In the genomic region with DNA sequence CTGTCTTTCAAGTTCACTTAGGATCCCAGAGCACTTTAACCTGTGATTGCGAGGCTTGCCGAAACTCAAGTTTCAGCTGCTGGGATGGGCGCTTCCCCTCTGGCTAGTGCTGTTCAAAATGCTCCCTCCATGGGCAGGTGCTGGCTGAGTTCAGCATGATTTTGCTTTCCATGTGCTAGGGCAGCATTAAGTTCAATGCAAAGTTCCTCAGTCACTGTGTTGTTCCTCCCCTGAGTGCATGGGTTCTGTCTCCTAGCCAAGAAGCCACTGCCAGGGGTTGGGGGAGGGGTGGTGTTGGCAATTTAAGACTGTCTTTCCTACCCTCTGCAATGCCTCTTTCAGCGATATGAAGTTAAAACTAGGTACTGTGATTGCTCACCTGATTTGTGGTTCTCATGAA, we compare ENCODE assay signal across 25 cellular contexts.
"Had no signal": no experiment of that assay in that cellular context is flagged by ENCODE, and none has a peak within 500 bp of the region (broad histone marks: within the 10 kb centered on the region; RNA-seq: fewer than 3 reads in every experiment).

No MANE protein-coding gene starts in this region.

- H3K27me3 Mint-ChIP-seq: naive B cell, progenitor cell of endocrine pancreas had no signal

- H3K4me3 ChIP-seq: lung, neural progenitor cell, ovary, right atrium auricular region, right lobe of liver, skin epidermis, stomach, testis, thyroid gland, transverse colon, upper lobe of left lung, vagina had no signal

- H3K27ac ChIP-seq: neural progenitor cell, ovary, right atrium auricular region, right lobe of liver, skin epidermis, stomach, testis, thyroid gland, transverse colon, upper lobe of left lung, vagina had no signal

- H3K4me1 ChIP-seq: neural progenitor cell, right lobe of liver, upper lobe of left lung, vagina had no signal

- H3K36me3 ChIP-seq: neural progenitor cell, ovary, right atrium auricular region, right lobe of liver, upper lobe of left lung had no signal

- H2AFZ ChIP-seq: neural progenitor cell had no signal

- ATAC-seq: natural killer cell; stimulated activated naive B cell treated with anti-CD40 and anti-IgM and Interleukin-4, amounts not matched to agents 10 μg/mL and 1 μg/mL and 100 μg/mL, for 72 hours; stimulated activated naive CD8-positive, alpha-beta T cell treated with anti-CD3 and anti-CD28 coated beads, Interleukin-15, Interleukin-2, amounts not matched to agents 100 U/mL and 50 U/mL, for 24 hours had no signal

- H3K27ac Mint-ChIP-seq: mesothelial cell of epicardium; natural killer cell; nephron progenitor cell; neural progenitor cell; progenitor cell of endocrine pancreas; stimulated activated naive B cell treated with anti-CD40 and anti-IgM and Interleukin-4, amounts not matched to agents 10 μg/mL and 1 μg/mL and 100 μg/mL, for 72 hours had no signal

- H3K4me1 Mint-ChIP-seq: natural killer cell; nephron progenitor cell; neural progenitor cell; stimulated activated naive B cell treated with anti-CD40 and anti-IgM and Interleukin-4, amounts not matched to agents 10 μg/mL and 1 μg/mL and 100 μg/mL, for 72 hours had no signal

- H3K27me3 ChIP-seq: neural progenitor cell, ovary, right atrium auricular region, right lobe of liver, stomach, testis, thyroid gland, transverse colon, upper lobe of left lung, vagina had no signal

- H3K9me3 ChIP-seq: ovary, testis, thyroid gland had no signal

- DNase-seq: islet precursor cell; mesendoderm; naive B cell; natural killer cell; nephron progenitor cell; ovary; right lobe of liver; stimulated activated CD4-positive, alpha-beta T cell treated with anti-CD3 and anti-CD28 coated beads, Interleukin-12 subunit alpha, Interleukin-12 subunit beta, amount 100 ng/mL, for 4 hours; stimulated activated CD4-positive, alpha-beta T cell treated with anti-CD3 and anti-CD28 coated beads, Interleukin-15, amount 100 ng/mL, for 24 hours; stimulated activated CD4-positive, alpha-beta T cell treated with anti-CD3 and anti-CD28 coated beads, Interleukin-2, amount 100 ng/mL, for 24 hours; stimulated activated CD4-positive, alpha-beta T cell treated with anti-CD3 and anti-CD28 coated beads, Interleukin-4, amount 100 ng/mL, for 1 hour; stimulated activated naive B cell treated with anti-CD40 and anti-IgM and Interleukin-4, amounts not matched to agents 10 μg/mL and 1 μg/mL and 100 μg/mL, for 72 hours; stimulated activated naive CD8-positive, alpha-beta T cell treated with anti-CD3 and anti-CD28 coated beads, Interleukin-15, Interleukin-2, amounts not matched to agents 100 U/mL and 50 U/mL, for 24 hours; stomach; testis; thyroid gland; transverse colon; upper lobe of left lung had no signal

- H3K4me3 Mint-ChIP-seq: mesothelial cell of epicardium; naive B cell; natural killer cell; nephron progenitor cell; neural progenitor cell; stimulated activated naive B cell treated with anti-CD40 and anti-IgM and Interleukin-4, amounts not matched to agents 10 μg/mL and 1 μg/mL and 100 μg/mL, for 72 hours had no signal

- H3K4me2 ChIP-seq: neural progenitor cell had no signal
